Comparison of ENCODE assay signal across 14 cellular contexts in the genomic region with DNA sequence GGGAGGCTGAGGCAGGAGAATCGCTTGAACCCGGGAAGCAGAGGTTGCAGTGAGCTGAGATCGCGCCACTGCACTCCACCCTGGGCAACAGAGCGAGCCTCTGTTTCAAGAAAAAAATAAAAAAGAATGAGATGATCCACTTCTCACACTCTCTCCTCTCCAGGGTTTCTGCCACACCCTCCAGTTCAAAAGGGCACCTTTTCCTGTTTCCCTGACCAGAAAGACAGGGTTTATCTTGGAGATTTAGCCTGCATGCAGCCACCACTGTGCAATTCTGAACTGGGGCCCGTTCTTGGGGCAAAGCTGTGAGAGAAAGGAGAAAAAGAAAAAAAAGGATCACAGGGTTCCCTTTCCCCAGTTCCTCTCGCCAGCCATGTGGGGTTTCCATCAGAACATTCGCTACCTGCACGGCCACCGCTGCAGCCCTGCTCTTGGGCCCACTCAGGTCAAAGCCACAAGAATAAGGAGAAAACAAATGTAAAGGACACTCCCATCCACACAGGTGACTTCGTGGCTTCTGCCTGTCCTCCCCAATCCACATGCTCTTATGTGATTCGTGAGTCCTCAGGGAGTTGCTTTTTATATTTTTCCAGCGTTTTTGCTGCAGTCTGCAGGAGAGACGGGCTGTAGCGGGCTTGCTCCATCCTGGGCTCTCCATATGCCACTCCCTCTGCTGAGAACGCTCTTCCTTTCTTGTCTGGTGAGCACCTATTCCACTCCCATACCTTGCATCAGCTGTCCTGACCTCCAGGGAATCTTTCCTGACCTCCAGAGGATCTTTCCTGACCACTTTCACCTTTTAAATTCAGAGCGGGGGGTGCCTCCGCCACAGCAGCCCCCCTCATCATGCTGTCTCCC. TPM values are rescaled to one million over a fixed set of nuclear protein-coding genes. Genes with fewer than 3 reads are reported as not detected.
"Had no signal": no experiment of that assay in that cellular context is flagged by ENCODE, and none has a peak within 500 bp of the region (broad histone marks: within the 10 kb centered on the region; RNA-seq: fewer than 3 reads in every experiment).

No MANE protein-coding gene starts in this region.

- H3K27me3 ChIP-seq: gastrocnemius medialis, neural progenitor cell, pancreas had no signal

- H2AFZ ChIP-seq: neural progenitor cell had no signal

- H3K27ac ChIP-seq: gastrocnemius medialis, neural progenitor cell, pancreas had no signal

- H3K9me3 ChIP-seq: gastrocnemius medialis, pancreas had no signal

- H3K4me2 ChIP-seq: neural progenitor cell had no signal

- DNase-seq: activated CD4-positive, alpha-beta T cell treated with anti-CD3 and anti-CD28 coated beads for 48 hours; activated CD8-positive, alpha-beta memory T cell treated with anti-CD3 and anti-CD28 coated beads, Interleukin-2, amount 50 U/mL, for 48 hours; activated CD8-positive, alpha-beta T cell treated with anti-CD3 and anti-CD28 coated beads, Interleukin-2, amount 10 ng/mL, durations not matched to agents 7 days and 5 days; activated naive CD4-positive, alpha-beta T cell; cortex of kidney; effector CD8-positive, alpha-beta T cell; gastrocnemius medialis; pancreas; T-helper 9 cell; trophoblast cell had no signal

- H3K36me3 ChIP-seq: gastrocnemius medialis, neural progenitor cell, pancreas had no signal

- H3K4me3 ChIP-seq: gastrocnemius medialis, neural progenitor cell, pancreas, skin epidermis had no signal

- H3K9ac ChIP-seq: neural progenitor cell had no signal

- H3K4me1 ChIP-seq: gastrocnemius medialis, pancreas had no signal

- ATAC-seq: activated CD8-positive, alpha-beta T cell treated with anti-CD3 and anti-CD28 coated beads, Interleukin-2, amount 10 ng/mL, durations not matched to agents 7 days and 5 days; gastrocnemius medialis; pancreas had no signal

- FAIRE-seq: astrocyte, pancreas had no signal

RNA-seq across cellular contexts. Expression of a gene that starts 26.4 kb away (rescaled TPM):
- total RNA-seq: gastrocnemius medialis had no signal
- polyA plus RNA-seq: liver had no signal
